Comparison of ENCODE assay signal across 9 cellular contexts in the genomic region with DNA sequence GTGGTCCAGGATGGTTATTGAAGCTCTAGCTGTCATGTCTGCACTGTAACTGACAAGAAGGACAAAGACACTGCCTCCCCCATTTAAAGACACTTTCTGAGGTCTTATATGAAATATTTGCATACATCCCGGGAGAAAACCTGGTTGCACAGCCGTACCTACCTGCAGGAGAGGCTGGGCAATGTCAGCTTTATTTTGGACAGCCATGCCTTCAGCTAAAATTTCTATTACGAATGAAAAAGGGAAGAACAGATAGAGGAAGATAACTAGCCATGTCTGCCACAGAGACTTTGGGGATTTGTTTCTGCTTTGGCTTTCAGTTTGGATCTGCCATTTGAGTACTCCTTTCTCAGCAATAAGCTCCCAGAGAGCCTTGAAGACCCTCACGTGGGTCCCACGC.
DNase-seq lines count a peak whose midpoint lies in the region; ATAC-seq and TF ChIP-seq lines count a peak whose summit lies in the region.
"Had no signal": no experiment of that assay in that cellular context is flagged by ENCODE, and none has a peak within 500 bp of the region (broad histone marks: within the 10 kb centered on the region; RNA-seq: fewer than 3 reads in every experiment).

No MANE protein-coding gene starts in this region.

- peaks cover 65% of the 10 kb centered on the region for H3K36me3 Mint-ChIP-seq in T-helper 2 cell treated with Interferon-gamma antibody and Interleukin-4, amounts not matched to agents 5 μg/mL and 100 μg/mL, for 36 hours (ENCODE audit: low read depth)
- H3K36me3 Mint-ChIP-seq in stimulated activated effector memory CD8-positive, alpha-beta T cell treated with anti-CD3 and anti-CD28 coated beads, Interleukin-12 subunit alpha, Interleukin-12 subunit beta, amount 100 ng/mL, for 72 hours: peaks cover 83% of the 10 kb centered on the region

- H3K36me3 ChIP-seq in OCI-LY1 (ENCODE audit: insufficient read depth, low read length) (peaks cover 54% of the 10 kb centered on the region), HAP-1 (replicated peaks) (peaks cover 51% of the 10 kb centered on the region)
- H3K36me3 ChIP-seq in effector memory CD4-positive, alpha-beta T cell (ENCODE audit: control insufficient read depth, insufficient read depth, low read length): no peaks in the 10 kb centered on the region

- H3K4me2 ChIP-seq in OCI-LY1 (ENCODE audit: low read length): peak overlapping the region; percentile 61

- no peak for DNase-seq in T-helper 2 cell treated with Interferon-gamma antibody and Interleukin-4, amounts not matched to agents 5 μg/mL and 100 μg/mL, for 36 hours (ENCODE audit: low spot score)
- DNase-seq in T-helper 2 cell (no peak), DMS 273 treated with DMSO at 0.1 percent for 48 hours (lab: John Stamatoyannopoulos, UW) (no peak), HAP-1 (ENCODE audit: low spot score in 2 of 2) (no peak)
- no peak for DNase-seq in effector memory CD4-positive, alpha-beta T cell
- no peak for DNase-seq in stimulated activated effector memory CD8-positive, alpha-beta T cell treated with anti-CD3 and anti-CD28 coated beads, Interleukin-12 subunit alpha, Interleukin-12 subunit beta, amount 100 ng/mL, for 72 hours (ENCODE audit: low spot score in 2 of 2)
- DNase-seq: PC-3 had no signal

- no peak overlapping the region for H2AFZ ChIP-seq in OCI-LY1 (ENCODE audit: low read length)

- H3K9me2 ChIP-seq in OCI-LY1 (ENCODE audit: low read depth, low read length): no peaks in the 10 kb centered on the region

- H3F3A ChIP-seq in OCI-LY1 (ENCODE audit: insufficient read depth, low read length): peaks cover 16% of the 10 kb centered on the region; the same call in 1 of the 2 replicates

- no peaks in the 10 kb centered on the region for H3K9me3 Mint-ChIP-seq in T-helper 2 cell treated with Interferon-gamma antibody and Interleukin-4, amounts not matched to agents 5 μg/mL and 100 μg/mL, for 36 hours
- H3K9me3 Mint-ChIP-seq in stimulated activated effector memory CD8-positive, alpha-beta T cell treated with anti-CD3 and anti-CD28 coated beads, Interleukin-12 subunit alpha, Interleukin-12 subunit beta, amount 100 ng/mL, for 72 hours: no peaks in the 10 kb centered on the region

- H3K27me3 ChIP-seq in OCI-LY1 (ENCODE audit: insufficient read depth, low read length) (no peaks in the 10 kb centered on the region), HAP-1 (ENCODE audit: low read depth) (no peaks in the 10 kb centered on the region)
- H3K27me3 ChIP-seq in effector memory CD4-positive, alpha-beta T cell (replicated peaks; ENCODE audit: control insufficient read depth, insufficient read depth, low read length, poor library complexity, severe bottlenecking): no peaks in the 10 kb centered on the region

- H3K4me3 ChIP-seq in OCI-LY1 (ENCODE audit: low read depth, low read length, poor library complexity, severe bottlenecking): peak overlapping the region; percentile 34
- peak overlapping the region; percentile 40 for H3K4me3 ChIP-seq in effector memory CD4-positive, alpha-beta T cell (ENCODE audit: insufficient read depth, low read depth, low read length, poor library complexity, severe bottlenecking)
- no peak overlapping the region for H3K4me3 ChIP-seq in HAP-1

- H3K4me1 ChIP-seq in OCI-LY1 (ENCODE audit: insufficient read depth, low read length, severe bottlenecking) (peaks cover 91% of the 10 kb centered on the region), HAP-1 (no peaks in the 10 kb centered on the region)
- peaks cover 86% of the 10 kb centered on the region for H3K4me1 ChIP-seq in effector memory CD4-positive, alpha-beta T cell (ENCODE audit: control insufficient read depth, insufficient read depth, low read length, poor library complexity, severe bottlenecking)

- no peak for ATAC-seq in stimulated activated effector memory CD8-positive, alpha-beta T cell treated with anti-CD3 and anti-CD28 coated beads, Interleukin-12 subunit alpha, Interleukin-12 subunit beta, amount 100 ng/mL, for 72 hours
- ATAC-seq in HG02678 (IDR thresholded peaks at IDR 0.05; ENCODE audit: unreplicated experiment): no peak
- ATAC-seq: PC-3 had no signal

- no peaks in the 10 kb centered on the region for H4K20me1 ChIP-seq in OCI-LY1 (ENCODE audit: insufficient read depth, low read length)

- H3K27ac ChIP-seq in OCI-LY1 (ENCODE audit: low read depth, low read length, poor library complexity, severe bottlenecking): peak overlapping the region; percentile 98
- peak overlapping the region; percentile 73 for H3K27ac ChIP-seq in effector memory CD4-positive, alpha-beta T cell (ENCODE audit: insufficient read depth, low read length, poor library complexity, severe bottlenecking)

- H3K27me3 Mint-ChIP-seq in T-helper 2 cell treated with Interferon-gamma antibody and Interleukin-4, amounts not matched to agents 5 μg/mL and 100 μg/mL, for 36 hours (ENCODE audit: low read depth): no peaks in the 10 kb centered on the region

- H3K9ac ChIP-seq in OCI-LY1 (ENCODE audit: low read length): peak overlapping the region; percentile 61

- peaks cover 67% of the 10 kb centered on the region for H3K4me1 Mint-ChIP-seq in T-helper 2 cell treated with Interferon-gamma antibody and Interleukin-4, amounts not matched to agents 5 μg/mL and 100 μg/mL, for 36 hours (ENCODE audit: low read depth)
- H3K4me1 Mint-ChIP-seq in stimulated activated effector memory CD8-positive, alpha-beta T cell treated with anti-CD3 and anti-CD28 coated beads, Interleukin-12 subunit alpha, Interleukin-12 subunit beta, amount 100 ng/mL, for 72 hours: peaks cover 76% of the 10 kb centered on the region

- peak overlapping the region; percentile 87 for H3K27ac Mint-ChIP-seq in T-helper 2 cell treated with Interferon-gamma antibody and Interleukin-4, amounts not matched to agents 5 μg/mL and 100 μg/mL, for 36 hours
- H3K27ac Mint-ChIP-seq in stimulated activated effector memory CD8-positive, alpha-beta T cell treated with anti-CD3 and anti-CD28 coated beads, Interleukin-12 subunit alpha, Interleukin-12 subunit beta, amount 100 ng/mL, for 72 hours: peak overlapping the region; percentile 84

- peaks cover 5% of the 10 kb centered on the region; the same call in 1 of the 2 replicates for H3K79me2 ChIP-seq in OCI-LY1 (ENCODE audit: insufficient read depth, low read length)

- TF ChIP-seq CTCF in OCI-LY1 (IDR thresholded peaks at IDR 0.05; ENCODE audit: low read length): no peak

- H3K4me3 Mint-ChIP-seq in T-helper 2 cell treated with Interferon-gamma antibody and Interleukin-4, amounts not matched to agents 5 μg/mL and 100 μg/mL, for 36 hours: peak overlapping the region; percentile 80
- H3K4me3 Mint-ChIP-seq in stimulated activated effector memory CD8-positive, alpha-beta T cell treated with anti-CD3 and anti-CD28 coated beads, Interleukin-12 subunit alpha, Interleukin-12 subunit beta, amount 100 ng/mL, for 72 hours: peak overlapping the region; percentile 57

- in situ Hi-C loops in HAP-1 (cut with MboI; ENCODE audit: low sequenced_read_pairs): no loop called here

- H3K9me3 ChIP-seq in OCI-LY1 (ENCODE audit: low read length) (no peaks in the 10 kb centered on the region), HAP-1 (no peaks in the 10 kb centered on the region)
- H3K9me3 ChIP-seq in effector memory CD4-positive, alpha-beta T cell (ENCODE audit: control insufficient read depth, low read length): no peaks in the 10 kb centered on the region
